Comparison of ENCODE assay signal across 12 cellular contexts in genomic region chr22:50281957-50282356, GRCh38. TPM values are rescaled to one million over a fixed set of nuclear protein-coding genes. Genes with fewer than 3 reads are reported as not detected.
A peak's percentile ranks its signal among the peaks of the same experiment; 100 is the strongest.
DNase-seq lines count a peak whose midpoint lies in the region; ATAC-seq, FAIRE-seq and TF ChIP-seq lines count a peak whose summit lies in the region.
"Had no signal": no experiment of that assay in that cellular context is flagged by ENCODE, and none has a peak within 500 bp of the region (broad histone marks: within the 10 kb centered on the region; RNA-seq: fewer than 3 reads in every experiment).

No MANE protein-coding gene starts in this region.

- no peaks in the 10 kb centered on the region for H3K9me3 ChIP-seq in SK-N-SH
- no peaks in the 10 kb centered on the region for H3K9me3 ChIP-seq in HepG2 (ENCODE audit: low read length)

- no peak for TF ChIP-seq RAD21 in SK-N-SH (IDR thresholded peaks at IDR 0.05; ENCODE audit: low read length)
- TF ChIP-seq RAD21 in HepG2 (CRISPR knock-in tag; IDR thresholded peaks at IDR 0.05) = no peak

- POLR2A ChIA-PET in SK-N-SH (lab: Yijun Ruan, JAX) = no interaction called here
- POLR2A ChIA-PET in HepG2 (lab: Yijun Ruan, JAX) = no interaction called here
- POLR2A ChIA-PET in HEK293T (lab: Yijun Ruan, JAX) = no interaction called here

- H3K9me2 ChIP-seq in SK-N-SH = no peaks in the 10 kb centered on the region

- H3F3A ChIP-seq in SK-N-SH (replicated peaks; ENCODE audit: insufficient read depth) = peaks cover 1% of the 10 kb centered on the region

- intact Hi-C loops in HepG2 (cut with micrococcal nuclease; ENCODE audit: unreplicated experiment) = no loop called here

- no TSS peak for BruUV-seq in HepG2 (replicated peaks; lab: Mats Ljungman, UMichigan)

- TF ChIP-seq EP300 in SK-N-SH (IDR thresholded peaks at IDR 0.05; ENCODE audit: borderline replicate concordance in 1 of 2, low read depth in 1 of 2, low read length in 1 of 2) = no peak
- TF ChIP-seq EP300 in HepG2 (IDR thresholded peaks at IDR 0.05; ENCODE audit: low read depth in 2 of 2, low read length in 2 of 2) = no peak
- TF ChIP-seq EP300 in HepG2 (CRISPR knock-in tag; IDR thresholded peaks at IDR 0.05; ENCODE audit: borderline replicate concordance) = no peak

- TF ChIP-seq CTCF in SK-N-SH (IDR thresholded peaks at IDR 0.05) = no peak
- TF ChIP-seq CTCF in HepG2 (CRISPR knock-in tag; IDR thresholded peaks at IDR 0.05) = no peak

- no peaks in the 10 kb centered on the region for H3K27me3 ChIP-seq in SK-N-SH (ENCODE audit: insufficient read depth)
- H3K27me3 ChIP-seq in HepG2 (ENCODE audit: control insufficient read depth in 1 of 2, insufficient read depth in 2 of 2, low read length in 2 of 2) = no peaks in the 10 kb centered on the region
- H3K27me3 ChIP-seq: dorsolateral prefrontal cortex had no signal

- WGBS in SK-N-SH (ENCODE audit: low lambda C conversion rate) = 73% methylated on average over 6 of the region's 25 CpGs
- WGBS in HepG2 (ENCODE audit: low lambda C conversion rate) = 100% methylated on average over 6 of the region's 25 CpGs

- H3K4me3 ChIP-seq in SK-N-SH (ENCODE audit: low read depth in 2 of 2, low read length in 1 of 2) (no peak overlapping the region), HepG2 (replicated peaks in 1 of 3; ENCODE audit: insufficient read depth in 1 of 3, low read depth in 2 of 3, low read length in 3 of 3) (no peak overlapping the region)
- H3K4me3 ChIP-seq: dorsolateral prefrontal cortex had no signal

- peaks cover 0 to 9% of the 10 kb centered on the region in 2 experiments; a peak in 1 of 4 replicates for H3K4me1 ChIP-seq in SK-N-SH (ENCODE audit: control insufficient read depth in 1 of 2, insufficient read depth in 2 of 2, low read depth in 1 of 2, low read length in 1 of 2)
- no peaks in the 10 kb centered on the region for H3K4me1 ChIP-seq in HepG2 (ENCODE audit: insufficient read depth, low read length)

- in situ Hi-C loops in HepG2 (cut with HindIII; ENCODE audit: extremely low pct_ligation_motif_present, low pct_unique_long_range_greater_than_20kb) = no loop called here

- no peak for TF ChIP-seq POLR2A in HepG2 (IDR thresholded peaks at IDR 0.05; ENCODE audit: insufficient read depth in 1 of 2, low read depth in 2 of 2, low read length in 2 of 2)

- H3K79me2 ChIP-seq in SK-N-SH (ENCODE audit: insufficient read depth) (peaks cover 9% of the 10 kb centered on the region; the same call in 1 of the 2 replicates), HepG2 (ENCODE audit: insufficient read depth, low read length) (no peaks in the 10 kb centered on the region)

- H3K27ac ChIP-seq in SK-N-SH (ENCODE audit: low read depth in 2 of 2, low read length in 1 of 2) (no peak overlapping the region), HepG2 (ENCODE audit: extremely low read length, insufficient read depth, low read length) (no peak overlapping the region)
- H3K27ac ChIP-seq: VCaP had no signal

- H3K4me2 ChIP-seq in SK-N-SH (peak overlapping the region; percentile 55; the same call in 1 of the 2 replicates), HepG2 (ENCODE audit: low read depth, low read length) (no peak overlapping the region)

- no peak for DNase-seq in SK-N-SH
- no peak for DNase-seq in HepG2 (ENCODE audit: low spot score)
- no peak for DNase-seq in HEK293T (ENCODE audit: extremely low spot score)
- DNase-seq in dermis blood vessel endothelial cell = no peak
- no peak for DNase-seq in occipital lobe (lab: John Stamatoyannopoulos, UW)
- DNase-seq: activated CD8-positive, alpha-beta memory T cell treated with anti-CD3 and anti-CD28 coated beads, Interleukin-2, amount 50 U/mL, for 4 hours; dorsolateral prefrontal cortex; NCI-H1105; NCI-H524; stimulated activated naive CD8-positive, alpha-beta T cell treated with anti-CD3 and anti-CD28 coated beads, Interleukin-15, Interleukin-2, amounts not matched to agents 100 U/mL and 50 U/mL, for 24 hours had no signal

- ATAC-seq in SK-N-SH treated with all-trans-retinoic acid at 6 μM for 48 hours (no peak), HepG2 (no peak)
- ATAC-seq: stimulated activated naive CD8-positive, alpha-beta T cell treated with anti-CD3 and anti-CD28 coated beads, Interleukin-15, Interleukin-2, amounts not matched to agents 100 U/mL and 50 U/mL, for 24 hours had no signal

- no peak overlapping the region for H3K9ac ChIP-seq in SK-N-SH
- H3K9ac ChIP-seq in HepG2 (ENCODE audit: insufficient read depth, low read depth, low read length) = no peak overlapping the region

- H4K20me1 ChIP-seq in SK-N-SH (ENCODE audit: insufficient read depth) (peaks cover 14% of the 10 kb centered on the region), HepG2 (ENCODE audit: insufficient read depth, low read length) (no peaks in the 10 kb centered on the region)

- no peak overlapping the region for H2AFZ ChIP-seq in SK-N-SH (ENCODE audit: low read depth)
- no peak overlapping the region for H2AFZ ChIP-seq in HepG2 (ENCODE audit: low read length)

- peaks cover 19 to 74% of the 10 kb centered on the region in 2 experiments for H3K36me3 ChIP-seq in SK-N-SH (replicated peaks in 1 of 2; ENCODE audit: control insufficient read depth in 1 of 2, insufficient read depth in 2 of 2, low read length in 1 of 2)
- peaks cover 35 to 53% of the 10 kb centered on the region in 2 experiments; a peak in 4 of 5 replicates for H3K36me3 ChIP-seq in HepG2 (replicated peaks in 1 of 2; ENCODE audit: control insufficient read depth in 1 of 2, insufficient read depth in 2 of 2, low read length in 2 of 2)

- CTCF ChIA-PET in SK-N-SH (lab: Yijun Ruan, JAX) = interaction anchor here (1.2 to 1.8 kb wide), 2 partner anchors 9 to 44 kb away, joined by 4 read pairs; no protein-coding TSS in a partner anchor
- CTCF ChIA-PET in HepG2 (lab: Yijun Ruan, JAX; ENCODE audit: low intra/inter-chr PET ratio, low total read pairs) = no interaction called here
- CTCF ChIA-PET in HEK293T (lab: Yijun Ruan, JAX) = interaction anchor here (0.7 kb wide), 1 partner anchor 370 kb away, joined by 3 read pairs; no protein-coding TSS in a partner anchor

- no peak for FAIRE-seq in HepG2 (lab: Jason Lieb, UNC)

RNA-seq across cellular contexts. Expression of gene MAPK11, which starts 11.8 kb away (rescaled TPM):
- polyA plus RNA-seq in SK-N-SH (2012; rRNA removed) (36.0 and 38.3 TPM in 2 replicates), HepG2 (2011; rRNA removed) (0.17 and 0.46 TPM in 2 replicates)
- 9.2 and 14.0 TPM in 2 replicates for polyA plus RNA-seq in SK-N-SH (2012; cell fraction: cytosol; rRNA removed)
- polyA plus RNA-seq in SK-N-SH (2012; cell fraction: nucleus; rRNA removed) = 182 and 260 TPM in 2 replicates
- total RNA-seq in HepG2 (2016; rRNA removed; fragmentation: Illumina TruSeq; extraction: Trizol) (0.15 TPM in 1 of 2 replicates, not detected in the other), dermis blood vessel endothelial cell (21.4 and 41.7 TPM in 2 replicates), occipital lobe (21.8 TPM)
- not detected in 2 replicates for total RNA-seq in HepG2 (2016; cell fraction: cytosol; rRNA removed; fragmentation: Illumina TruSeq; extraction: Trizol; ENCODE audit: low read depth)
- 0.12 and 0.15 TPM in 2 replicates for total RNA-seq in HepG2 (2016; cell fraction: insoluble cytoplasmic fraction; rRNA removed; fragmentation: Illumina TruSeq; extraction: Trizol)
- 0.10 and 0.19 TPM in 2 replicates for total RNA-seq in HepG2 (2016; cell fraction: membrane; rRNA removed; fragmentation: Illumina TruSeq; extraction: Trizol)
- total RNA-seq in HepG2 (2016; cell fraction: nucleus; rRNA removed; fragmentation: Illumina TruSeq; extraction: Trizol) = 0.28 TPM in 1 of 2 replicates, not detected in the other
- 0.13 and 0.19 TPM in 2 replicates for polyA plus RNA-seq in HepG2 (2011; cell fraction: cytosol; rRNA removed)
- 1.9 TPM in 2 replicates for polyA plus RNA-seq in HepG2 (2011; cell fraction: nucleus; rRNA removed)
- 0.21 TPM in 1 of 2 replicates, not detected in the other for polyA plus RNA-seq in HepG2 (2012)
- polyA plus RNA-seq in HepG2 (2016; cell fraction: cytosol; fragmentation: Illumina TruSeq; extraction: Trizol; ENCODE audit: low read depth) = 0.05 and 0.07 TPM in 2 replicates
- polyA plus RNA-seq in HepG2 (2016; cell fraction: insoluble cytoplasmic fraction; fragmentation: Illumina TruSeq; extraction: Trizol; ENCODE audit: low read depth) = 0.19 and 0.24 TPM in 2 replicates
- 0.13 TPM in 1 of 2 replicates, not detected in the other for polyA plus RNA-seq in HepG2 (2016; cell fraction: membrane; fragmentation: Illumina TruSeq; extraction: Trizol; ENCODE audit: low read depth)
- polyA plus RNA-seq in HepG2 (2016; cell fraction: nucleus; fragmentation: Illumina TruSeq; extraction: Trizol; ENCODE audit: insufficient read depth, low read depth) = 0.25 and 0.37 TPM in 2 replicates
- polyA minus RNA-seq in HepG2 (2011; rRNA and poly(A)+ RNA removed; ENCODE audit: low replicate concordance) = 0.58 and 0.94 TPM in 2 replicates
- not detected in 2 replicates for polyA minus RNA-seq in HepG2 (2011; cell fraction: cytosol; rRNA and poly(A)+ RNA removed)
- polyA minus RNA-seq in HepG2 (2011; cell fraction: nucleus; rRNA and poly(A)+ RNA removed) = 0.13 TPM in 1 of 2 replicates, not detected in the other

RNA-seq across cellular contexts. Expression of gene MAPK12, which starts 20.5 kb away (rescaled TPM):
- polyA plus RNA-seq in SK-N-SH (2012; rRNA removed) (118 TPM in 2 replicates), HepG2 (2011; rRNA removed) (22.2 and 22.8 TPM in 2 replicates)
- 43.8 and 58.3 TPM in 2 replicates for polyA plus RNA-seq in SK-N-SH (2012; cell fraction: cytosol; rRNA removed)
- 480 and 590 TPM in 2 replicates for polyA plus RNA-seq in SK-N-SH (2012; cell fraction: nucleus; rRNA removed)
- total RNA-seq in HepG2 (2016; rRNA removed; fragmentation: Illumina TruSeq; extraction: Trizol) (15.0 and 23.3 TPM in 2 replicates), dermis blood vessel endothelial cell (73.4 and 118 TPM in 2 replicates), occipital lobe (11.4 TPM)
- 25.0 and 26.8 TPM in 2 replicates for total RNA-seq in HepG2 (2016; cell fraction: cytosol; rRNA removed; fragmentation: Illumina TruSeq; extraction: Trizol; ENCODE audit: low read depth)
- 15.4 and 25.6 TPM in 2 replicates for total RNA-seq in HepG2 (2016; cell fraction: insoluble cytoplasmic fraction; rRNA removed; fragmentation: Illumina TruSeq; extraction: Trizol)
- 43.0 and 45.2 TPM in 2 replicates for total RNA-seq in HepG2 (2016; cell fraction: membrane; rRNA removed; fragmentation: Illumina TruSeq; extraction: Trizol)
- total RNA-seq in HepG2 (2016; cell fraction: nucleus; rRNA removed; fragmentation: Illumina TruSeq; extraction: Trizol) = 20.3 and 23.6 TPM in 2 replicates
- polyA plus RNA-seq in HepG2 (2011; cell fraction: cytosol; rRNA removed) = 12.9 and 20.7 TPM in 2 replicates
- polyA plus RNA-seq in HepG2 (2011; cell fraction: nucleus; rRNA removed) = 115 and 151 TPM in 2 replicates
- 6.9 and 10.9 TPM in 2 replicates for polyA plus RNA-seq in HepG2 (2012)
- 27.8 and 28.1 TPM in 2 replicates for polyA plus RNA-seq in HepG2 (2016; cell fraction: cytosol; fragmentation: Illumina TruSeq; extraction: Trizol; ENCODE audit: low read depth)
- 14.6 and 16.4 TPM in 2 replicates for polyA plus RNA-seq in HepG2 (2016; cell fraction: insoluble cytoplasmic fraction; fragmentation: Illumina TruSeq; extraction: Trizol; ENCODE audit: low read depth)
- polyA plus RNA-seq in HepG2 (2016; cell fraction: membrane; fragmentation: Illumina TruSeq; extraction: Trizol; ENCODE audit: low read depth) = 37.0 and 38.8 TPM in 2 replicates
- polyA plus RNA-seq in HepG2 (2016; cell fraction: nucleus; fragmentation: Illumina TruSeq; extraction: Trizol; ENCODE audit: insufficient read depth, low read depth) = 56.9 and 60.1 TPM in 2 replicates
- polyA minus RNA-seq in HepG2 (2011; rRNA and poly(A)+ RNA removed; ENCODE audit: low replicate concordance) = 16.5 and 18.7 TPM in 2 replicates
- 5.1 and 9.2 TPM in 2 replicates for polyA minus RNA-seq in HepG2 (2011; cell fraction: cytosol; rRNA and poly(A)+ RNA removed)
- polyA minus RNA-seq in HepG2 (2011; cell fraction: nucleus; rRNA and poly(A)+ RNA removed) = 25.6 and 25.8 TPM in 2 replicates

RNA-seq across cellular contexts. Expression of gene PLXNB2, which starts 25.5 kb away (rescaled TPM):
- polyA plus RNA-seq in SK-N-SH (2012; rRNA removed) = 85.8 and 108 TPM in 2 replicates
- 38.1 and 61.2 TPM in 2 replicates for polyA plus RNA-seq in SK-N-SH (2012; cell fraction: cytosol; rRNA removed)
- polyA plus RNA-seq in SK-N-SH (2012; cell fraction: nucleus; rRNA removed) = 385 and 523 TPM in 2 replicates
- total RNA-seq in HepG2 (2016; rRNA removed; fragmentation: Illumina TruSeq; extraction: Trizol) = 19.3 and 32.6 TPM in 2 replicates
- total RNA-seq in HepG2 (2016; cell fraction: cytosol; rRNA removed; fragmentation: Illumina TruSeq; extraction: Trizol; ENCODE audit: low read depth) = 4.6 and 4.9 TPM in 2 replicates
- total RNA-seq in HepG2 (2016; cell fraction: insoluble cytoplasmic fraction; rRNA removed; fragmentation: Illumina TruSeq; extraction: Trizol) = 16.8 and 32.7 TPM in 2 replicates
- 13.7 and 15.6 TPM in 2 replicates for total RNA-seq in HepG2 (2016; cell fraction: membrane; rRNA removed; fragmentation: Illumina TruSeq; extraction: Trizol)
- total RNA-seq in HepG2 (2016; cell fraction: nucleus; rRNA removed; fragmentation: Illumina TruSeq; extraction: Trizol) = 43.2 and 57.8 TPM in 2 replicates
- polyA plus RNA-seq in HepG2 (2011; rRNA removed) = 68.9 and 79.4 TPM in 2 replicates
- polyA plus RNA-seq in HepG2 (2011; cell fraction: cytosol; rRNA removed) = 46.5 and 75.4 TPM in 2 replicates
- 265 and 413 TPM in 2 replicates for polyA plus RNA-seq in HepG2 (2011; cell fraction: nucleus; rRNA removed)
- 53.9 and 72.9 TPM in 2 replicates for polyA plus RNA-seq in HepG2 (2012)
- 5.5 and 6.2 TPM in 2 replicates for polyA plus RNA-seq in HepG2 (2016; cell fraction: cytosol; fragmentation: Illumina TruSeq; extraction: Trizol; ENCODE audit: low read depth)
- polyA plus RNA-seq in HepG2 (2016; cell fraction: insoluble cytoplasmic fraction; fragmentation: Illumina TruSeq; extraction: Trizol; ENCODE audit: low read depth) = 16.2 and 23.0 TPM in 2 replicates
- 10.1 and 11.9 TPM in 2 replicates for polyA plus RNA-seq in HepG2 (2016; cell fraction: membrane; fragmentation: Illumina TruSeq; extraction: Trizol; ENCODE audit: low read depth)
- polyA plus RNA-seq in HepG2 (2016; cell fraction: nucleus; fragmentation: Illumina TruSeq; extraction: Trizol; ENCODE audit: insufficient read depth, low read depth) = 148 and 155 TPM in 2 replicates
- 61.5 and 149 TPM in 2 replicates for polyA minus RNA-seq in HepG2 (2011; rRNA and poly(A)+ RNA removed; ENCODE audit: low replicate concordance)
- 76.6 and 89.8 TPM in 2 replicates for polyA minus RNA-seq in HepG2 (2011; cell fraction: cytosol; rRNA and poly(A)+ RNA removed)
- 57.9 and 61.3 TPM in 2 replicates for polyA minus RNA-seq in HepG2 (2011; cell fraction: nucleus; rRNA and poly(A)+ RNA removed)
- total RNA-seq in dermis blood vessel endothelial cell = 96.1 and 135 TPM in 2 replicates
- total RNA-seq in occipital lobe = 46.0 TPM

RNA-seq across cellular contexts. Expression of gene HDAC10, which starts 30.9 kb away (rescaled TPM):
- polyA plus RNA-seq in SK-N-SH (2012; rRNA removed) = 51.9 and 55.1 TPM in 2 replicates
- polyA plus RNA-seq in SK-N-SH (2012; cell fraction: cytosol; rRNA removed) = 6.6 and 12.2 TPM in 2 replicates
- polyA plus RNA-seq in SK-N-SH (2012; cell fraction: nucleus; rRNA removed) = 513 and 740 TPM in 2 replicates
- 4.0 and 13.9 TPM in 2 replicates for total RNA-seq in HepG2 (2016; rRNA removed; fragmentation: Illumina TruSeq; extraction: Trizol)
- 7.1 and 8.7 TPM in 2 replicates for total RNA-seq in HepG2 (2016; cell fraction: cytosol; rRNA removed; fragmentation: Illumina TruSeq; extraction: Trizol; ENCODE audit: low read depth)
- 4.1 and 13.9 TPM in 2 replicates for total RNA-seq in HepG2 (2016; cell fraction: insoluble cytoplasmic fraction; rRNA removed; fragmentation: Illumina TruSeq; extraction: Trizol)
- 4.4 and 4.6 TPM in 2 replicates for total RNA-seq in HepG2 (2016; cell fraction: membrane; rRNA removed; fragmentation: Illumina TruSeq; extraction: Trizol)
- 23.1 and 23.7 TPM in 2 replicates for total RNA-seq in HepG2 (2016; cell fraction: nucleus; rRNA removed; fragmentation: Illumina TruSeq; extraction: Trizol)
- polyA plus RNA-seq in HepG2 (2011; rRNA removed) = 14.9 and 19.7 TPM in 2 replicates
- 1.8 and 3.9 TPM in 2 replicates for polyA plus RNA-seq in HepG2 (2011; cell fraction: cytosol; rRNA removed)
- 257 and 366 TPM in 2 replicates for polyA plus RNA-seq in HepG2 (2011; cell fraction: nucleus; rRNA removed)
- 15.0 and 23.8 TPM in 2 replicates for polyA plus RNA-seq in HepG2 (2012)
- 0.86 TPM in 2 replicates for polyA plus RNA-seq in HepG2 (2016; cell fraction: cytosol; fragmentation: Illumina TruSeq; extraction: Trizol; ENCODE audit: low read depth)
- 3.2 and 5.7 TPM in 2 replicates for polyA plus RNA-seq in HepG2 (2016; cell fraction: insoluble cytoplasmic fraction; fragmentation: Illumina TruSeq; extraction: Trizol; ENCODE audit: low read depth)
- 2.1 TPM in 2 replicates for polyA plus RNA-seq in HepG2 (2016; cell fraction: membrane; fragmentation: Illumina TruSeq; extraction: Trizol; ENCODE audit: low read depth)
- polyA plus RNA-seq in HepG2 (2016; cell fraction: nucleus; fragmentation: Illumina TruSeq; extraction: Trizol; ENCODE audit: insufficient read depth, low read depth) = 72.4 and 82.8 TPM in 2 replicates
- 7.7 and 20.9 TPM in 2 replicates for polyA minus RNA-seq in HepG2 (2011; rRNA and poly(A)+ RNA removed; ENCODE audit: low replicate concordance)
- polyA minus RNA-seq in HepG2 (2011; cell fraction: cytosol; rRNA and poly(A)+ RNA removed) = 3.9 and 4.2 TPM in 2 replicates
- polyA minus RNA-seq in HepG2 (2011; cell fraction: nucleus; rRNA and poly(A)+ RNA removed) = 34.9 and 37.9 TPM in 2 replicates
- total RNA-seq in dermis blood vessel endothelial cell = 35.2 and 39.5 TPM in 2 replicates
- 19.8 TPM for total RNA-seq in occipital lobe

RNA-seq across cellular contexts. Expression of gene TUBGCP6, which starts 37.1 kb away (rescaled TPM):
- polyA plus RNA-seq in SK-N-SH (2012; rRNA removed) (40.4 and 42.8 TPM in 2 replicates), HepG2 (2011; rRNA removed) (14.6 and 23.7 TPM in 2 replicates)
- 4.9 and 9.1 TPM in 2 replicates for polyA plus RNA-seq in SK-N-SH (2012; cell fraction: cytosol; rRNA removed)
- 290 and 343 TPM in 2 replicates for polyA plus RNA-seq in SK-N-SH (2012; cell fraction: nucleus; rRNA removed)
- total RNA-seq in HepG2 (2016; rRNA removed; fragmentation: Illumina TruSeq; extraction: Trizol) (5.8 and 15.7 TPM in 2 replicates), dermis blood vessel endothelial cell (28.5 and 38.1 TPM in 2 replicates), occipital lobe (34.0 TPM)
- total RNA-seq in HepG2 (2016; cell fraction: cytosol; rRNA removed; fragmentation: Illumina TruSeq; extraction: Trizol; ENCODE audit: low read depth) = 3.8 and 4.4 TPM in 2 replicates
- 4.6 and 17.4 TPM in 2 replicates for total RNA-seq in HepG2 (2016; cell fraction: insoluble cytoplasmic fraction; rRNA removed; fragmentation: Illumina TruSeq; extraction: Trizol)
- total RNA-seq in HepG2 (2016; cell fraction: membrane; rRNA removed; fragmentation: Illumina TruSeq; extraction: Trizol) = 4.6 and 5.1 TPM in 2 replicates
- 23.1 and 29.5 TPM in 2 replicates for total RNA-seq in HepG2 (2016; cell fraction: nucleus; rRNA removed; fragmentation: Illumina TruSeq; extraction: Trizol)
- 2.6 and 4.8 TPM in 2 replicates for polyA plus RNA-seq in HepG2 (2011; cell fraction: cytosol; rRNA removed)
- 276 and 340 TPM in 2 replicates for polyA plus RNA-seq in HepG2 (2011; cell fraction: nucleus; rRNA removed)
- 13.4 and 15.8 TPM in 2 replicates for polyA plus RNA-seq in HepG2 (2012)
- 0.95 and 1.2 TPM in 2 replicates for polyA plus RNA-seq in HepG2 (2016; cell fraction: cytosol; fragmentation: Illumina TruSeq; extraction: Trizol; ENCODE audit: low read depth)
- 3.6 and 4.4 TPM in 2 replicates for polyA plus RNA-seq in HepG2 (2016; cell fraction: insoluble cytoplasmic fraction; fragmentation: Illumina TruSeq; extraction: Trizol; ENCODE audit: low read depth)
- polyA plus RNA-seq in HepG2 (2016; cell fraction: membrane; fragmentation: Illumina TruSeq; extraction: Trizol; ENCODE audit: low read depth) = 0.86 and 2.1 TPM in 2 replicates
- 62.8 and 72.9 TPM in 2 replicates for polyA plus RNA-seq in HepG2 (2016; cell fraction: nucleus; fragmentation: Illumina TruSeq; extraction: Trizol; ENCODE audit: insufficient read depth, low read depth)
- 11.6 and 16.8 TPM in 2 replicates for polyA minus RNA-seq in HepG2 (2011; rRNA and poly(A)+ RNA removed; ENCODE audit: low replicate concordance)
- polyA minus RNA-seq in HepG2 (2011; cell fraction: cytosol; rRNA and poly(A)+ RNA removed) = 2.7 and 4.0 TPM in 2 replicates
- polyA minus RNA-seq in HepG2 (2011; cell fraction: nucleus; rRNA and poly(A)+ RNA removed) = 32.9 and 40.9 TPM in 2 replicates

Comparison
In these comparisons a context has a peak if more than half of its experiments do, and no peak if none do; other contexts are left out.
1. RNA of gene MAPK11, which starts 11.8 kb away (total RNA-seq): 21.4 to 41.7 TPM in dermis blood vessel endothelial cell and 21.8 TPM in occipital lobe (single experiment); 0.10 to 0.28 TPM in HepG2; every median in the first group is over 10 times any median in the second.